In genomic region chr12:70360218-70360617, GRCh38 we compare ENCODE assay signal across 17 cellular contexts. TPM values are rescaled to one million over a fixed set of nuclear protein-coding genes. Genes with fewer than 3 reads are reported as not detected.
DNase-seq lines count a peak whose midpoint lies in the region; ATAC-seq, FAIRE-seq and TF ChIP-seq lines count a peak whose summit lies in the region.
"Had no signal": no experiment of that assay in that cellular context is flagged by ENCODE, and none has a peak within 500 bp of the region (broad histone marks: within the 10 kb centered on the region; RNA-seq: fewer than 3 reads in every experiment).

No MANE protein-coding gene starts in this region.

- POLR2A ChIA-PET in WTC11 (lab: Charles Lee) = interaction anchor here (0.7 kb wide), 1 partner anchor 950 kb away, joined by 9 read pairs; no protein-coding TSS in a partner anchor

- H3K36me3 ChIP-seq in HUES6 (ENCODE audit: control insufficient read depth, insufficient read depth, low read length) = peaks cover 3% of the 10 kb centered on the region; the same call in 1 of the 2 replicates
- H3K36me3 ChIP-seq in pancreas = peaks cover 0 to 2% (median 0%) of the 10 kb centered on the region in 3 donors
- H3K36me3 ChIP-seq: BE2C, HAP-1 had no signal

- H3K27ac ChIP-seq in HUES6 (ENCODE audit: low read depth, low read length) (peak overlapping the region; percentile 22; the same call in 1 of the 2 replicates), pancreas (no peak overlapping the region)
- H3K27ac ChIP-seq: C4-2B, GM23248 had no signal

- CTCF ChIA-PET in WTC11 (lab: Charles Lee) = no interaction called here

- 0 out of 2 replicates have a peak overlapping the region, but pooled peaks have one; percentile 67 for H3K27ac Mint-ChIP-seq in WTC11
- H3K27ac Mint-ChIP-seq: CD4-positive, alpha-beta memory T cell had no signal

- in situ Hi-C loops in GM13976 (cut with MboI; ENCODE audit: low sequenced_read_pairs, unreplicated experiment) = no loop called here

- intact Hi-C loops in pancreas (cut with DNase I) = no loop called here

- peaks cover 24% of the 10 kb centered on the region for H3K4me1 Mint-ChIP-seq in WTC11

- no peak overlapping the region for H3K9ac ChIP-seq in HUES6 (ENCODE audit: low read length)
- H3K9ac ChIP-seq: GM23248 had no signal

- no peak overlapping the region for H3K4me3 Mint-ChIP-seq in WTC11
- H3K4me3 Mint-ChIP-seq: CD4-positive, alpha-beta memory T cell had no signal

- H3K27me3 Mint-ChIP-seq in WTC11 (ENCODE audit: low read depth) = peaks cover 3% of the 10 kb centered on the region; the same call in 1 of the 2 replicates
- H3K27me3 Mint-ChIP-seq: CD4-positive, alpha-beta memory T cell had no signal

- ATAC-seq in WTC11 (no peak), pancreas (no peak)

- peak overlapping the region; percentile 14; the same call in 1 of the 2 replicates for H3K4me3 ChIP-seq in HUES6 (ENCODE audit: low read depth, low read length)
- H3K4me3 ChIP-seq in pancreas = no peak overlapping the region
- H3K4me3 ChIP-seq: GM23248, HAP-1 had no signal

- H3K4me1 ChIP-seq in HUES6 (ENCODE audit: control insufficient read depth, insufficient read depth, low read length) = peaks cover 7% of the 10 kb centered on the region
- H3K4me1 ChIP-seq in pancreas = peaks cover 0 to 4% (median 0%) of the 10 kb centered on the region in 3 donors

- no peaks in the 10 kb centered on the region for H3K9me3 ChIP-seq in HUES6 (ENCODE audit: control insufficient read depth, insufficient read depth, low read depth, low read length)
- no peaks in the 10 kb centered on the region for H3K9me3 ChIP-seq in pancreas
- H3K9me3 ChIP-seq: BE2C, HAP-1 had no signal

- no peaks in the 10 kb centered on the region for H3K9me3 Mint-ChIP-seq in WTC11
- H3K9me3 Mint-ChIP-seq: CD4-positive, alpha-beta memory T cell had no signal

- TF ChIP-seq CTCF in WTC11 (IDR thresholded peaks at IDR 0.05) = no peak
- no peak for TF ChIP-seq CTCF in pancreas (IDR thresholded peaks at IDR 0.05)
- no peak for TF ChIP-seq CTCF in GM13976 (IDR thresholded peaks at IDR 0.05; ENCODE audit: borderline replicate concordance, control extremely low read depth, extremely low read depth, insufficient read depth, missing control alignments)

- FAIRE-seq in G401.6 (lab: Jason Lieb, UNC) = peak; percentile 52
- FAIRE-seq in pancreas (lab: Jason Lieb, UNC) = peak; percentile 51
- FAIRE-seq: GM12892 had no signal

- H3K36me3 Mint-ChIP-seq in WTC11 = 0 out of 2 replicates have a peak, but pooled peaks cover 3% of the 10 kb centered on the region

- no peak for DNase-seq in WTC11 (ENCODE audit: low spot score)
- DNase-seq in pancreas = no peak
- DNase-seq in stimulated activated naive CD4-positive, alpha-beta T cell (lab: John Stamatoyannopoulos, UW) = no peak
- no peak for DNase-seq in GM13976 (ENCODE audit: low spot score)
- DNase-seq in NCI-H2081 (lab: John Stamatoyannopoulos, UW) = no peak
- DNase-seq: BE2C; CD4-positive, alpha-beta memory T cell; DMS79 treated with DMSO at 0.1 percent for 48 hours; EL; GDM1; GM23248; KG1 had no signal

- H3K27me3 ChIP-seq in HUES6 (ENCODE audit: control insufficient read depth, insufficient read depth, low read length) = peaks cover 9% of the 10 kb centered on the region
- H3K27me3 ChIP-seq in pancreas = peaks cover 0 to 41% (median 0%) of the 10 kb centered on the region in 4 donors

TF ChIP-seq in WTC11, 78 proteins besides CTCF, POLR2A, EP300 and RAD21:
- TF ChIP-seq PRDM15 (CRISPR knock-in tag; IDR thresholded peaks at IDR 0.05) (no peak), ZNF138 (CRISPR knock-in tag; conservative IDR thresholded peaks at IDR 0.05) (no peak), ESRRA (CRISPR knock-in tag; IDR thresholded peaks at IDR 0.05; ENCODE audit: borderline replicate concordance) (no peak), NFATC4 (CRISPR knock-in tag; IDR thresholded peaks at IDR 0.05) (no peak)

RNA-seq across cellular contexts. Expression of gene KCNMB4, which starts 5.9 kb away (rescaled TPM):
- total RNA-seq in WTC11 (2021) (21.5 to 23.3 TPM (median 21.5 TPM) in 3 replicates), pancreas (1 to 10 TPM in 1 of 6 donors, under 1 TPM in 5; 0.12 to 1.1 (median 0.26) TPM)
- polyA plus RNA-seq in pancreas = under 1 TPM; 0.38 to 0.61 TPM

Comparison
In these comparisons a context has a peak if more than half of its experiments do, and no peak if none do; other contexts are left out.
1. RNA of gene KCNMB4, which starts 5.9 kb away (total RNA-seq): 21.5 to 23.3 TPM in WTC11; 0.12 to 1.1 TPM in pancreas; every median in the first group is over 10 times any median in the second.